ENCODE assay signal across 8 cellular contexts in genomic region chr6:44128020-44128917, GRCh38. TPM values are rescaled to one million over a fixed set of nuclear protein-coding genes. Genes with fewer than 3 reads are reported as not detected.
DNase-seq lines count a peak whose midpoint lies in the region; ATAC-seq and TF ChIP-seq lines count a peak whose summit lies in the region.

No MANE protein-coding gene starts in this region.

- H2AK5ac ChIP-seq in H9 (ENCODE audit: insufficient read length, low read length), result no peak overlapping the region

- H3K4ac ChIP-seq in H9 (ENCODE audit: low read depth, low read length), result no peak overlapping the region

- H3K4me3 Mint-ChIP-seq in Calu3 (ENCODE audit: low read depth, unreplicated experiment) (peak overlapping the region; percentile 96), H9 (peak overlapping the region; percentile 86 to 87), T-cell (peak overlapping the region; percentile 71 to 97 (median 76))

- peak; percentile 69 for DNase-seq in Calu3
- peak; percentile 48 for DNase-seq in H9
- DNase-seq in T-cell, result peak in 8 of 34 experiments; percentile 7 to 29 (median 16)
- DNase-seq in effector memory CD4-positive, alpha-beta T cell, result no peak
- DNase-seq in medulla oblongata (ENCODE audit: extremely low spot score), result peak; percentile 23
- no peak for DNase-seq in NCI-H2081 (lab: John Stamatoyannopoulos, UW)

- no peak overlapping the region for H3T11ph ChIP-seq in H9 (ENCODE audit: low read length)

- no peak overlapping the region for H2BK120ac ChIP-seq in H9 (ENCODE audit: low read depth, low read length, poor library complexity, severe bottlenecking)

- H3K9me3 ChIP-seq in H9 (ENCODE audit: control insufficient read depth, low read depth, low read length), result no peaks in the 10 kb centered on the region
- no peaks in the 10 kb centered on the region for H3K9me3 ChIP-seq in effector memory CD4-positive, alpha-beta T cell (ENCODE audit: control insufficient read depth, low read length)

- TF ChIP-seq CTCF in Calu3 (IDR thresholded peaks at IDR 0.05; ENCODE audit: unreplicated experiment) (peak; percentile 32), H9 (conservative IDR thresholded peaks at IDR 0.05) (0 out of 3 replicates have a peak, but pooled peaks have one; percentile 17)

- CTCF ChIA-PET in Calu3 (lab: Charles Lee) (interaction anchor here (0.6 to 1.2 kb wide), 6 partner anchors 10 to 712 kb away, joined by 3 to 7 read pairs (median 4); no protein-coding TSS in a partner anchor), T-cell (lab: Charles Lee) (interaction anchor here in 1 of 2 donors (0.6 kb wide), 1 partner anchor 29 kb away, joined by 3 read pairs; no protein-coding TSS in a partner anchor)

- no peak overlapping the region for H2BK20ac ChIP-seq in H9 (ENCODE audit: low read depth, low read length, poor library complexity, severe bottlenecking)

- H3K18ac ChIP-seq in H9 (ENCODE audit: insufficient read length, low read depth, low read length), result no peak overlapping the region

- H3K27ac Mint-ChIP-seq in Calu3 (ENCODE audit: unreplicated experiment), result peak overlapping the region; percentile 95
- peak overlapping the region in 1 of 3 experiments; percentile 48; a peak in 1 of 7 replicates for H3K27ac Mint-ChIP-seq in H9
- H3K27ac Mint-ChIP-seq in T-cell, result peak overlapping the region in 1 of 2 donors; percentile 39

- intact Hi-C loops in Calu3 (cut with micrococcal nuclease; ENCODE audit: unreplicated experiment), result no loop called here

- no CpG with 5 or more reads among the region's 49 CpGs for WGBS in H9 (ENCODE audit: extremely low coverage, insufficient read length, low lambda C conversion rate)

- H3K9ac ChIP-seq in H9 (ENCODE audit: extremely low read depth, insufficient read length, low read length), result no peak overlapping the region

- no peak overlapping the region for H2BK5ac ChIP-seq in H9 (ENCODE audit: insufficient read length, low read length)

- H4K5ac ChIP-seq in H9 (ENCODE audit: insufficient read length, low read depth, low read length), result no peak overlapping the region

- no peak overlapping the region; the same call in 1 of the 2 replicates for H2BK15ac ChIP-seq in H9 (ENCODE audit: low read depth, low read length)

- no peaks in the 10 kb centered on the region for H3K27me3 ChIP-seq in H9 (ENCODE audit: insufficient read depth, low read length)
- no peaks in the 10 kb centered on the region for H3K27me3 ChIP-seq in effector memory CD4-positive, alpha-beta T cell (replicated peaks; ENCODE audit: control insufficient read depth, insufficient read depth, low read length, poor library complexity, severe bottlenecking)

- H2BK12ac ChIP-seq in H9 (ENCODE audit: insufficient read length, low read depth, low read length), result no peak overlapping the region

- no peak overlapping the region for H4K8ac ChIP-seq in H9 (replicated peaks; ENCODE audit: insufficient read length, low read depth, low read length)

- H3K27me3 Mint-ChIP-seq in Calu3 (ENCODE audit: unreplicated experiment) (no peaks in the 10 kb centered on the region), H9 (ENCODE audit: low read depth) (no peaks in the 10 kb centered on the region; the same call in 1 of the 2 replicates), T-cell (no peaks in the 10 kb centered on the region)

- POLR2A ChIA-PET in T-cell (lab: Charles Lee), result interaction anchor here in 1 of 2 donors (0.6 to 0.7 kb wide), 3 partner anchors 55 to 1107 kb away, joined by 3 to 11 read pairs (median 5); no protein-coding TSS in a partner anchor

- H3K4me2 ChIP-seq in H9 (ENCODE audit: insufficient read depth, insufficient read length, low read length), result peak overlapping the region; percentile 49

- H3K36me3 Mint-ChIP-seq in Calu3 (ENCODE audit: insufficient read depth, unreplicated experiment), result peaks cover 55% of the 10 kb centered on the region
- H3K36me3 Mint-ChIP-seq in H9 (ENCODE audit: insufficient read depth in 1 of 3, low read depth in 3 of 3), result peaks cover 2 to 18% (median 15%) of the 10 kb centered on the region in 3 experiments; a peak in 5 of 7 replicates
- H3K36me3 Mint-ChIP-seq in T-cell, result no peaks in the 10 kb centered on the region

- H3K4me1 Mint-ChIP-seq in Calu3 (ENCODE audit: low read depth, unreplicated experiment) (peaks cover 66% of the 10 kb centered on the region), H9 (peaks cover 52 to 58% of the 10 kb centered on the region in 2 experiments), T-cell (peaks cover 60 to 64% (median 60%) of the 10 kb centered on the region in 3 donors)

- no peak for ATAC-seq in T-cell (replicated peaks in 1 of 4)
- no peak for ATAC-seq in GM21447 (IDR thresholded peaks at IDR 0.05; ENCODE audit: unreplicated experiment)

- peaks cover 34% of the 10 kb centered on the region for H3K79me2 ChIP-seq in H9 (ENCODE audit: insufficient read depth, low read length)

- no peak overlapping the region for H3K23ac ChIP-seq in H9 (ENCODE audit: insufficient read length, low read depth, low read length)

- no peaks in the 10 kb centered on the region for H3K79me1 ChIP-seq in H9 (ENCODE audit: insufficient read depth, low read depth, low read length, poor library complexity, severe bottlenecking)

- no peak overlapping the region for H2AFZ ChIP-seq in H9 (ENCODE audit: low read length)

- no peak overlapping the region for H3K14ac ChIP-seq in H9 (ENCODE audit: insufficient read depth, low read length)

- no peak overlapping the region for H4K91ac ChIP-seq in H9 (ENCODE audit: insufficient read length, low read depth, low read length)

- BruUV-seq in Calu3 (replicated peaks; lab: Mats Ljungman, UMichigan), result no TSS peak

- H4K20me1 ChIP-seq in H9 (ENCODE audit: control insufficient read depth, insufficient read depth, insufficient read length), result peaks cover 3% of the 10 kb centered on the region

- H3K4me1 ChIP-seq in H9 (ENCODE audit: insufficient read depth, low read length), result no peaks in the 10 kb centered on the region
- H3K4me1 ChIP-seq in effector memory CD4-positive, alpha-beta T cell (ENCODE audit: control insufficient read depth, insufficient read depth, low read length, poor library complexity, severe bottlenecking), result peaks cover 41% of the 10 kb centered on the region

- peak overlapping the region; percentile 94 for H3K4me3 ChIP-seq in effector memory CD4-positive, alpha-beta T cell (ENCODE audit: insufficient read depth, low read depth, low read length, poor library complexity, severe bottlenecking)

- H3K27ac ChIP-seq in H9 (ENCODE audit: insufficient read length, low read depth, low read length), result no peak overlapping the region
- peak overlapping the region; percentile 56 for H3K27ac ChIP-seq in effector memory CD4-positive, alpha-beta T cell (ENCODE audit: insufficient read depth, low read length, poor library complexity, severe bottlenecking)
- H3K27ac ChIP-seq in temporal lobe (ENCODE audit: low read depth, low read length), result peak overlapping the region; percentile 28

- H3K23me2 ChIP-seq in H9 (ENCODE audit: insufficient read length, low read depth, low read length, poor library complexity, severe bottlenecking), result peaks cover 12% of the 10 kb centered on the region

- H3K9me3 Mint-ChIP-seq in Calu3 (ENCODE audit: low read depth, unreplicated experiment) (no peaks in the 10 kb centered on the region), H9 (no peaks in the 10 kb centered on the region), T-cell (no peaks in the 10 kb centered on the region)

- no peak overlapping the region for H3K56ac ChIP-seq in H9 (ENCODE audit: insufficient read length, low read depth, low read length)

- H3K36me3 ChIP-seq in effector memory CD4-positive, alpha-beta T cell (ENCODE audit: control insufficient read depth, insufficient read depth, low read length), result no peaks in the 10 kb centered on the region

RNA-seq across cellular contexts. Expression of gene TMEM63B, which starts 0.9 kb away (rescaled TPM):
- 84.2 and 86.8 TPM in 2 replicates for total RNA-seq in Calu3 (2022)
- 56.3 and 56.8 TPM in 2 replicates for total RNA-seq in H9 (2021)
- total RNA-seq in T-cell, result 10 to 100 TPM; 16.6 to 21.1 (median 19.3) TPM
- 37.9 TPM for total RNA-seq in temporal lobe

RNA-seq across cellular contexts. Expression of gene MRPL14, which starts 1.0 kb away (rescaled TPM):
- 98.9 and 103 TPM in 2 replicates for total RNA-seq in Calu3 (2022)
- 80.1 and 80.3 TPM in 2 replicates for total RNA-seq in H9 (2021)
- total RNA-seq in T-cell, result 10 to 100 TPM; 12.0 to 24.2 (median 22.3) TPM
- total RNA-seq in temporal lobe, result 23.4 TPM

RNA-seq across cellular contexts. Expression of gene CAPN11, which starts 30.4 kb away (rescaled TPM):
- total RNA-seq in Calu3 (2022), result not detected in 2 replicates
- 0.28 and 0.29 TPM in 2 replicates for total RNA-seq in H9 (2021)
- under 1 TPM in 1 of 5 donors, not detected in 4; 0.79 TPM for total RNA-seq in T-cell
- total RNA-seq in temporal lobe, result 0.25 TPM

Comparison
In these comparisons a context has a peak if more than half of its experiments do, and no peak if none do; other contexts are left out.
1. DNase-seq: peak in Calu3 (single experiment), H9 (single experiment) and medulla oblongata (single experiment); none in effector memory CD4-positive, alpha-beta T cell (0 of 3) and NCI-H2081 (0 of 2).
2. Peak in every context shown above with its lines, with median percentiles within 50 percentile points of each other: H3K4me3 Mint-ChIP-seq.